Comparison of ENCODE assay signal across 21 cellular contexts in the genomic region with DNA sequence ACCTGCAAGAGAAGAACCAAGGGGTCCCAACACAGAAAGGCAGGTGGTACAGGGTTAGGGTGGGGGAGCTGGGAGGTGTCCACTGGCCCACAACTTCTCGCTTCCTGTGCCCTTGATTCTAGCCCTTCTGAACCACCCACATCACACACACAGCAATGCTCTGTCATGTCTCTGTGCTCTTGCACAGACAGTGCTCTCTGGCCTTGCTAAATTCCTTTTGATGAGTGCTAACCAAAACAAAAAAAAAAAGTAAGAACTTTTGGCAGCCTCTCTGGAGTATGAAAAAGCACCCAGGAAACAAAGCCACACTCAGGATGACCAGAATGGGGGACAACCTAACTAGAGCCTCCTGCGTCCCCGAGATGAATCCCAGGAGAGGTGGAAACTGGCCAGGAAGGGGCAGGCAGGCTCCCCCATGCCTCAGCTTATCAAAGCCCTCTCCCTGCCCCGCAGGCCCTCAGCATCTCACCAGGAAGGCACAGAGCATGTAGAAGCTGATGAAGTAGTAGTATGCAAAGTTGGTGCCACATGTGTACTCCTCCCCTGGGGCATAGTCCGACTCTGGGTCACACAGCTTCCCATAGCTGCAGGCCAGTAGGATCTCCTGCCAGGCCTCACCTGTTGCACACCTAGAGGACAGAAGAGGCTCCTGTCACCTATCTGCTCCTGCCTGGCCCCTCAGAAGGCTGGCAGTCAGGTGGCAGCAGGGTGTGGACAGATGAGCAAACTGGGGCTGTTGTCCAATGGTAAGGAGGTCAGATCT. TPM values are rescaled to one million over a fixed set of nuclear protein-coding genes. Genes with fewer than 3 reads are reported as not detected.
DNase-seq lines count a peak whose midpoint lies in the region; ATAC-seq, FAIRE-seq and TF ChIP-seq lines count a peak whose summit lies in the region.
"Had no signal": no experiment of that assay in that cellular context is flagged by ENCODE, and none has a peak within 500 bp of the region (broad histone marks: within the 10 kb centered on the region; RNA-seq: fewer than 3 reads in every experiment).

No MANE protein-coding gene starts in this region.

- CTCF ChIA-PET in HepG2 (lab: Yijun Ruan, JAX; ENCODE audit: low intra/inter-chr PET ratio, low total read pairs) = no interaction called here

- TF ChIP-seq CTCF in right lobe of liver (IDR thresholded peaks at IDR 0.05) (no peak), HepG2 (CRISPR knock-in tag; IDR thresholded peaks at IDR 0.05) (no peak), astrocyte (IDR thresholded peaks at IDR 0.05; ENCODE audit: insufficient read depth, low read depth, low read length) (no peak), gastroesophageal sphincter (IDR thresholded peaks at IDR 0.05) (no peak)

- DNase-seq in right lobe of liver (no peak), HepG2 (ENCODE audit: low spot score) (no peak), astrocyte (ENCODE audit: low read depth) (peak; percentile 51), hepatic stellate cell (ENCODE audit: low spot score) (peak; percentile 48), GM19239 (ENCODE audit: insufficient read length, low spot score) (no peak), amygdala (lab: John Stamatoyannopoulos, UW) (no peak), HuH-7.5 (ENCODE audit: low spot score) (no peak)
- DNase-seq: 8988T; activated naive CD4-positive, alpha-beta T cell; activated T-cell treated with anti-CD3 and anti-CD28 coated beads, Interleukin-2, amount 50 U/mL, for 4 hours; amniotic stem cell; NCI-H1417; SIG-M5; stimulated activated CD4-positive, alpha-beta T cell treated with anti-CD3 and anti-CD28 coated beads, Interleukin-4, amount 100 ng/mL, for 24 hours; stimulated activated naive CD8-positive, alpha-beta T cell treated with anti-CD3 and anti-CD28 coated beads, Interleukin-15, Interleukin-2, amounts not matched to agents 100 U/mL and 50 U/mL, for 24 hours had no signal

- intact Hi-C loops in right lobe of liver (cut with DNase I) (no loop called here), HepG2 (cut with micrococcal nuclease; ENCODE audit: unreplicated experiment) (no loop called here)

- TF ChIP-seq RAD21 in HepG2 (CRISPR knock-in tag; IDR thresholded peaks at IDR 0.05) = no peak

- H3K79me2 ChIP-seq in HepG2 (ENCODE audit: insufficient read depth, low read length) = no peaks in the 10 kb centered on the region
- H3K79me2 ChIP-seq in astrocyte (ENCODE audit: insufficient read depth, low read length) = no peaks in the 10 kb centered on the region

- H3K27me3 ChIP-seq in right lobe of liver = no peaks in the 10 kb centered on the region
- H3K27me3 ChIP-seq in HepG2 (ENCODE audit: control insufficient read depth in 1 of 2, insufficient read depth in 2 of 2, low read length in 2 of 2) = peaks cover 6 to 31% of the 10 kb centered on the region in 2 experiments; a peak in 4 of 5 replicates
- H3K27me3 ChIP-seq in astrocyte (ENCODE audit: insufficient read depth, low read length) = peaks cover 33% of the 10 kb centered on the region
- no peaks in the 10 kb centered on the region for H3K27me3 ChIP-seq in gastroesophageal sphincter
- H3K27me3 ChIP-seq: tibial nerve had no signal

- H3K4me1 Mint-ChIP-seq in astrocyte (ENCODE audit: low read depth, unreplicated experiment) = peaks cover 11% of the 10 kb centered on the region

- H3K9me3 ChIP-seq in right lobe of liver (no peaks in the 10 kb centered on the region), HepG2 (ENCODE audit: low read length) (no peaks in the 10 kb centered on the region), astrocyte (ENCODE audit: insufficient read depth, low read depth, low read length) (no peaks in the 10 kb centered on the region), gastroesophageal sphincter (no peaks in the 10 kb centered on the region)
- H3K9me3 ChIP-seq: tibial nerve had no signal

- TF ChIP-seq EP300 in HepG2 (IDR thresholded peaks at IDR 0.05; ENCODE audit: low read depth in 2 of 2, low read length in 2 of 2) = no peak
- no peak for TF ChIP-seq EP300 in HepG2 (CRISPR knock-in tag; IDR thresholded peaks at IDR 0.05; ENCODE audit: borderline replicate concordance)
- no peak for TF ChIP-seq EP300 in gastroesophageal sphincter (IDR thresholded peaks at IDR 0.05)

- in situ Hi-C loops in HepG2 (cut with HindIII; ENCODE audit: extremely low pct_ligation_motif_present, low pct_unique_long_range_greater_than_20kb) = no loop called here

- H3K36me3 ChIP-seq in right lobe of liver = no peaks in the 10 kb centered on the region
- H3K36me3 ChIP-seq in HepG2 (replicated peaks in 1 of 2; ENCODE audit: control insufficient read depth in 1 of 2, insufficient read depth in 2 of 2, low read length in 2 of 2) = no peaks in the 10 kb centered on the region
- H3K36me3 ChIP-seq in astrocyte (ENCODE audit: insufficient read depth, low read length) = no peaks in the 10 kb centered on the region
- H3K36me3 ChIP-seq in gastroesophageal sphincter = no peaks in the 10 kb centered on the region
- H3K36me3 ChIP-seq: tibial nerve had no signal

- H4K20me1 ChIP-seq in HepG2 (ENCODE audit: insufficient read depth, low read length) (no peaks in the 10 kb centered on the region), astrocyte (ENCODE audit: insufficient read depth, low read length) (no peaks in the 10 kb centered on the region)

- no peak for TF ChIP-seq POLR2A in right lobe of liver (IDR thresholded peaks at IDR 0.05)
- no peak for TF ChIP-seq POLR2A in HepG2 (IDR thresholded peaks at IDR 0.05; ENCODE audit: insufficient read depth in 1 of 2, low read depth in 2 of 2, low read length in 2 of 2)
- TF ChIP-seq POLR2A in gastroesophageal sphincter (IDR thresholded peaks at IDR 0.05) = no peak

- BruUV-seq in HepG2 (replicated peaks; lab: Mats Ljungman, UMichigan) = no TSS peak

- H3K36me3 Mint-ChIP-seq in astrocyte (ENCODE audit: low read depth, unreplicated experiment) = no peaks in the 10 kb centered on the region

- H3K9me3 Mint-ChIP-seq in astrocyte (ENCODE audit: unreplicated experiment) = peaks cover 4% of the 10 kb centered on the region
- H3K9me3 Mint-ChIP-seq: activated T-cell treated with anti-CD3 and anti-CD28 coated beads, Interleukin-2, amount 50 U/mL, for 4 hours; central memory CD8-positive, alpha-beta T cell had no signal

- POLR2A ChIA-PET in HepG2 (lab: Yijun Ruan, JAX) = no interaction called here

- no peak overlapping the region for H3K4me3 Mint-ChIP-seq in astrocyte (ENCODE audit: unreplicated experiment)
- H3K4me3 Mint-ChIP-seq: activated T-cell treated with anti-CD3 and anti-CD28 coated beads, Interleukin-2, amount 50 U/mL, for 4 hours; central memory CD8-positive, alpha-beta T cell had no signal

- no peak overlapping the region for H3K4me3 ChIP-seq in right lobe of liver
- no peak overlapping the region for H3K4me3 ChIP-seq in HepG2 (replicated peaks in 1 of 3; ENCODE audit: insufficient read depth in 1 of 3, low read depth in 2 of 3, low read length in 3 of 3)
- no peak overlapping the region for H3K4me3 ChIP-seq in astrocyte (ENCODE audit: insufficient read depth, low read depth, low read length)
- H3K4me3 ChIP-seq in gastroesophageal sphincter = no peak overlapping the region
- H3K4me3 ChIP-seq: tibial nerve had no signal

- H2AFZ ChIP-seq in HepG2 (ENCODE audit: low read length) = no peak overlapping the region
- no peak overlapping the region for H2AFZ ChIP-seq in astrocyte (ENCODE audit: low read depth, low read length)

- no CpG with 5 or more reads among the region's 5 CpGs for WGBS in right lobe of liver (ENCODE audit: insufficient coverage, low coverage, low lambda C conversion rate, missing lambda C conversion rate)
- WGBS in HepG2 (ENCODE audit: low lambda C conversion rate) = 35% methylated on average over 4 of the region's 5 CpGs
- 38 to 43% methylated on average over 2 to 3 of the region's 5 CpGs for WGBS in gastroesophageal sphincter (ENCODE audit: low coverage in 1 of 2), 2 donors

- no peak for FAIRE-seq in HepG2 (lab: Jason Lieb, UNC)
- no peak for FAIRE-seq in astrocyte (lab: Jason Lieb, UNC)
- FAIRE-seq in GM19239 (lab: Jason Lieb, UNC) = no peak
- FAIRE-seq: D721Med, frontal cortex had no signal

- peaks cover 67% of the 10 kb centered on the region for H3K27me3 Mint-ChIP-seq in astrocyte (ENCODE audit: low read depth, unreplicated experiment)
- H3K27me3 Mint-ChIP-seq: central memory CD8-positive, alpha-beta T cell had no signal

- H3K27ac ChIP-seq in right lobe of liver (no peak overlapping the region), HepG2 (ENCODE audit: extremely low read length, insufficient read depth, low read length) (no peak overlapping the region), astrocyte (ENCODE audit: low read depth, low read length) (no peak overlapping the region), gastroesophageal sphincter (no peak overlapping the region)
- H3K27ac ChIP-seq: C4-2B, tibial nerve had no signal

- ATAC-seq in right lobe of liver = peak in 3 of 4 donors; percentile 12 to 44 (median 35)
- ATAC-seq in HepG2 = no peak
- ATAC-seq in gastroesophageal sphincter = no peak

- H3K9ac ChIP-seq in HepG2 (ENCODE audit: insufficient read depth, low read depth, low read length) (no peak overlapping the region), astrocyte (ENCODE audit: low read length) (no peak overlapping the region)

- H3K27ac Mint-ChIP-seq in astrocyte (ENCODE audit: unreplicated experiment) = no peak overlapping the region

- no peak overlapping the region for H3K4me2 ChIP-seq in HepG2 (ENCODE audit: low read depth, low read length)
- H3K4me2 ChIP-seq in astrocyte (ENCODE audit: low read length) = no peak overlapping the region

- H3K4me1 ChIP-seq in right lobe of liver (peaks cover 0 to 5% (median 0%) of the 10 kb centered on the region in 4 donors), HepG2 (ENCODE audit: insufficient read depth, low read length) (no peaks in the 10 kb centered on the region), astrocyte (ENCODE audit: insufficient read depth, low read length) (peaks cover 12% of the 10 kb centered on the region), gastroesophageal sphincter (peaks cover 0 to 33% (median 0%) of the 10 kb centered on the region in 3 donors)

RNA-seq across cellular contexts. Expression of gene KIF21B, which starts 27.2 kb away (rescaled TPM):
- total RNA-seq in right lobe of liver (1 to 10 TPM in 4 of 6 experiments, under 1 TPM in 2; 0.75 to 4.4 (median 1.4) TPM), HepG2 (2016; rRNA removed; fragmentation: Illumina TruSeq; extraction: Trizol) (0.13 and 0.20 TPM in 2 replicates), astrocyte (4.7 and 5.6 TPM in 2 replicates), gastroesophageal sphincter (1 to 10 TPM; 1.2 to 1.9 (median 1.6) TPM)
- 0.20 and 0.26 TPM in 2 replicates for total RNA-seq in HepG2 (2016; cell fraction: cytosol; rRNA removed; fragmentation: Illumina TruSeq; extraction: Trizol; ENCODE audit: low read depth)
- 0.18 and 0.24 TPM in 2 replicates for total RNA-seq in HepG2 (2016; cell fraction: insoluble cytoplasmic fraction; rRNA removed; fragmentation: Illumina TruSeq; extraction: Trizol)
- 0.28 and 0.31 TPM in 2 replicates for total RNA-seq in HepG2 (2016; cell fraction: membrane; rRNA removed; fragmentation: Illumina TruSeq; extraction: Trizol)
- 0.19 and 0.22 TPM in 2 replicates for total RNA-seq in HepG2 (2016; cell fraction: nucleus; rRNA removed; fragmentation: Illumina TruSeq; extraction: Trizol)
- 0.17 and 0.22 TPM in 2 replicates for polyA plus RNA-seq in HepG2 (2011; rRNA removed)
- polyA plus RNA-seq in HepG2 (2011; cell fraction: cytosol; rRNA removed) = 0.17 and 0.25 TPM in 2 replicates
- polyA plus RNA-seq in HepG2 (2011; cell fraction: nucleus; rRNA removed) = 0.76 and 0.82 TPM in 2 replicates
- polyA plus RNA-seq in HepG2 (2012) = 0.15 and 0.25 TPM in 2 replicates
- 0.27 and 0.36 TPM in 2 replicates for polyA plus RNA-seq in HepG2 (2016; cell fraction: cytosol; fragmentation: Illumina TruSeq; extraction: Trizol; ENCODE audit: low read depth)
- 0.05 and 0.10 TPM in 2 replicates for polyA plus RNA-seq in HepG2 (2016; cell fraction: insoluble cytoplasmic fraction; fragmentation: Illumina TruSeq; extraction: Trizol; ENCODE audit: low read depth)
- 0.26 and 0.30 TPM in 2 replicates for polyA plus RNA-seq in HepG2 (2016; cell fraction: membrane; fragmentation: Illumina TruSeq; extraction: Trizol; ENCODE audit: low read depth)
- polyA plus RNA-seq in HepG2 (2016; cell fraction: nucleus; fragmentation: Illumina TruSeq; extraction: Trizol; ENCODE audit: insufficient read depth, low read depth) = 0.25 TPM in 2 replicates
- 1.0 and 6.8 TPM in 2 replicates for polyA minus RNA-seq in HepG2 (2011; rRNA and poly(A)+ RNA removed; ENCODE audit: low replicate concordance)
- 0.30 and 0.44 TPM in 2 replicates for polyA minus RNA-seq in HepG2 (2011; cell fraction: cytosol; rRNA and poly(A)+ RNA removed)
- 0.37 and 0.52 TPM in 2 replicates for polyA minus RNA-seq in HepG2 (2011; cell fraction: nucleus; rRNA and poly(A)+ RNA removed)

Comparison
In these comparisons a context has a peak if more than half of its experiments do, and no peak if none do; other contexts are left out.
1. ATAC-seq: peak in right lobe of liver (3 of 4); none in HepG2 (single experiment) and gastroesophageal sphincter (single experiment).
2. DNase-seq: peak in astrocyte (single experiment) and hepatic stellate cell (single experiment); none in right lobe of liver (0 of 3), HepG2 (single experiment), GM19239 (single experiment), amygdala (0 of 56) and HuH-7.5 (single experiment).